20 cellular contexts compared by ENCODE assay signal in the genomic region with DNA sequence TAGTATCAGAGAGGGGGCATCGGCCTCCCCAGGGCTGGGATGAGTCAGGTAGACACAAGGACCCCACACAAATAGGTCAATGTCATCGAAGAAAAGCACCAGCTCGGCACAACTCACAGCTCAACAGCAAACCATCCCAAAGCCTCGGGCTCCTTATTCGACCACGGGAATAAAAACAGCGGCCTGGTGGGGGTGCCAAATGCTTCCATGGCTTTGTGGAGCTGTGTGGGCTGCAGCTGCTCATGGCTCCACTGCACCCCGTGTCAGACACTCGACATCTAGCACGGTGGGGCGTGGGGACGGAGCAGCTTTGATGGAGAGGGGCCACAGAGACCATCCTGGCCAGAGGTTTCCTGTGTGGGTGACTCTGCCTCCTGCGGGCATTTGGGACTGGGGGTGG.
"Had no signal": no experiment of that assay in that cellular context is flagged by ENCODE, and none has a peak within 500 bp of the region (broad histone marks: within the 10 kb centered on the region; RNA-seq: fewer than 3 reads in every experiment).

No MANE protein-coding gene starts in this region.

- H3K36me3 Mint-ChIP-seq: activated naive CD8-positive, alpha-beta T cell; natural killer cell had no signal

- H3K4me1 ChIP-seq: body of pancreas, foreskin keratinocyte, prostate gland, tibial artery, uterus had no signal

- H3K4me3 ChIP-seq: body of pancreas, coronary artery, prostate gland, tibial artery, uterus had no signal

- H3K27ac ChIP-seq: body of pancreas, coronary artery, foreskin keratinocyte, prostate gland, tibial artery, uterus had no signal

- DNase-seq: activated B cell treated with CpG ODN at 0.5 μM for 24 hours; activated CD4-positive, alpha-beta T cell treated with anti-CD3 and anti-CD28 coated beads for 48 hours; activated CD8-positive, alpha-beta memory T cell treated with anti-CD3 and anti-CD28 coated beads, Interleukin-2, amount 50 U/mL, for 48 hours; activated CD8-positive, alpha-beta T cell treated with anti-CD3 and anti-CD28 coated beads, Interleukin-2, amount 10 ng/mL, durations not matched to agents 7 days and 5 days; activated gamma-delta T cell treated with Interleukin-2 at 50 U/mL for 16 hours; amniotic stem cell; body of pancreas; central memory CD4-positive, alpha-beta T cell; effector CD8-positive, alpha-beta T cell; foreskin keratinocyte; mesendoderm; natural killer cell; small intestine; stimulated activated CD4-positive, alpha-beta T cell treated with anti-CD3 and anti-CD28 coated beads, Interleukin-4, amount 100 ng/mL, for 24 hours; stimulated activated naive CD4-positive, alpha-beta T cell; uterus had no signal

- H3K27ac Mint-ChIP-seq: activated B cell treated with CpG ODN at 0.5 μM for 24 hours; activated CD8-positive, alpha-beta T cell treated with anti-CD3 and anti-CD28 coated beads, Interleukin-2, amount 10 ng/mL, durations not matched to agents 7 days and 5 days; activated naive CD8-positive, alpha-beta T cell; natural killer cell had no signal

- H3K4me3 Mint-ChIP-seq: activated B cell treated with CpG ODN at 0.5 μM for 24 hours; activated CD8-positive, alpha-beta T cell treated with anti-CD3 and anti-CD28 coated beads, Interleukin-2, amount 10 ng/mL, durations not matched to agents 7 days and 5 days; activated naive CD8-positive, alpha-beta T cell; natural killer cell had no signal

- H3K9me3 Mint-ChIP-seq: activated B cell treated with CpG ODN at 0.5 μM for 24 hours, natural killer cell had no signal

- H3K36me3 ChIP-seq: prostate gland, tibial artery, uterus had no signal

- ATAC-seq: activated CD8-positive, alpha-beta T cell treated with anti-CD3 and anti-CD28 coated beads, Interleukin-2, amount 10 ng/mL, durations not matched to agents 7 days and 5 days; body of pancreas; foreskin keratinocyte; natural killer cell had no signal

- H3K27me3 ChIP-seq: foreskin keratinocyte, uterus had no signal

- H3K4me1 Mint-ChIP-seq: activated B cell treated with CpG ODN at 0.5 μM for 24 hours, natural killer cell had no signal

- H3K9me3 ChIP-seq: body of pancreas, prostate gland, uterus had no signal
